ENCODE assay signal across 20 cellular contexts in genomic region chr2:128185576-128185975, GRCh38.
DNase-seq lines count a peak whose midpoint lies in the region; ATAC-seq and TF ChIP-seq lines count a peak whose summit lies in the region.
"Had no signal": no experiment of that assay in that cellular context is flagged by ENCODE, and none has a peak within 500 bp of the region (broad histone marks: within the 10 kb centered on the region; RNA-seq: fewer than 3 reads in every experiment).

No MANE protein-coding gene starts in this region.

- H3K4me3 ChIP-seq in ACC112 (ENCODE audit: low read depth, low read length) (no peak overlapping the region), esophagus muscularis mucosa (no peak overlapping the region), sigmoid colon (no peak overlapping the region), PC-9 (no peak overlapping the region)
- H3K4me3 ChIP-seq: BLaER1 had no signal

- no peaks in the 10 kb centered on the region for H3K9me2 ChIP-seq in PC-9 (ENCODE audit: insufficient read depth)

- BruUV-seq in PC-9 (replicated peaks; lab: Mats Ljungman, UMichigan), result no TSS peak

- peak overlapping the region; percentile 25; the same call in 1 of the 2 replicates for H3K27ac ChIP-seq in ACC112 (ENCODE audit: low read depth, low read length)
- peak overlapping the region; percentile 41 to 64 (median 56) for H3K27ac ChIP-seq in esophagus muscularis mucosa (replicated peaks in 1 of 4)
- H3K27ac ChIP-seq in sigmoid colon, result peak overlapping the region; percentile 39 to 82 (median 64)
- no peak overlapping the region for H3K27ac ChIP-seq in PC-9
- H3K27ac ChIP-seq: BLaER1 had no signal

- peaks cover 80% of the 10 kb centered on the region for H3K36me3 Mint-ChIP-seq in effector memory CD8-positive, alpha-beta T cell (ENCODE audit: insufficient read depth)
- peaks cover 95% of the 10 kb centered on the region for H3K36me3 Mint-ChIP-seq in activated T-cell treated with anti-CD3 and anti-CD28 coated beads, Interleukin-2, amount 50 U/mL, for 24 hours (ENCODE audit: low read depth)

- H2AFZ ChIP-seq in ACC112 (ENCODE audit: low read length, unreplicated experiment) (no peak overlapping the region), PC-9 (no peak overlapping the region)

- no peaks in the 10 kb centered on the region for H3K27me3 Mint-ChIP-seq in effector memory CD8-positive, alpha-beta T cell
- no peaks in the 10 kb centered on the region for H3K27me3 Mint-ChIP-seq in activated T-cell treated with anti-CD3 and anti-CD28 coated beads, Interleukin-2, amount 50 U/mL, for 24 hours
- H3K27me3 Mint-ChIP-seq: CD4-positive, CD25-positive, alpha-beta regulatory T cell had no signal

- no peaks in the 10 kb centered on the region for H3K4me1 Mint-ChIP-seq in effector memory CD8-positive, alpha-beta T cell (ENCODE audit: low read depth in 2 of 2)
- H3K4me1 Mint-ChIP-seq in activated T-cell treated with anti-CD3 and anti-CD28 coated beads, Interleukin-2, amount 50 U/mL, for 24 hours (ENCODE audit: low read depth), result no peaks in the 10 kb centered on the region
- H3K4me1 Mint-ChIP-seq: CD4-positive, CD25-positive, alpha-beta regulatory T cell had no signal

- H3K27me3 ChIP-seq in ACC112 (ENCODE audit: insufficient read depth, low read length) (no peaks in the 10 kb centered on the region), esophagus muscularis mucosa (no peaks in the 10 kb centered on the region), sigmoid colon (no peaks in the 10 kb centered on the region), PC-9 (ENCODE audit: insufficient read depth, low read depth) (no peaks in the 10 kb centered on the region)
- H3K27me3 ChIP-seq: BLaER1 had no signal

- H3F3A ChIP-seq in PC-9 (ENCODE audit: insufficient read depth, low read depth), result no peaks in the 10 kb centered on the region

- H3K79me2 ChIP-seq in ACC112 (ENCODE audit: control insufficient read depth, insufficient read depth, low read length, unreplicated experiment) (peaks cover 3% of the 10 kb centered on the region), PC-9 (ENCODE audit: low read depth) (no peaks in the 10 kb centered on the region)

- intact Hi-C loops in esophagus muscularis mucosa (cut with DNase I) (no loop called here), left ventricle myocardium superior (cut with micrococcal nuclease) (no loop called here), sigmoid colon (cut with DNase I) (no loop called here), PC-9 (cut with micrococcal nuclease; ENCODE audit: unreplicated experiment) (no loop called here)

- H3K36me3 ChIP-seq in ACC112 (ENCODE audit: insufficient read depth, low read length) (peaks cover 35% of the 10 kb centered on the region), esophagus muscularis mucosa (peaks cover 25 to 68% (median 38%) of the 10 kb centered on the region in 4 donors), sigmoid colon (peaks cover 0 to 57% (median 26%) of the 10 kb centered on the region in 4 donors), PC-9 (ENCODE audit: low read depth) (peaks cover 47% of the 10 kb centered on the region)

- TF ChIP-seq EP300 in esophagus muscularis mucosa (IDR thresholded peaks at IDR 0.05) (no peak), sigmoid colon (IDR thresholded peaks at IDR 0.05) (peak in 3 of 4 donors; percentile 60 to 86 (median 82))

- H3K9me3 ChIP-seq in esophagus muscularis mucosa, result no peaks in the 10 kb centered on the region
- no peaks in the 10 kb centered on the region for H3K9me3 ChIP-seq in sigmoid colon
- H3K9me3 ChIP-seq in PC-9 (ENCODE audit: insufficient read depth, low read depth), result no peaks in the 10 kb centered on the region
- H3K9me3 ChIP-seq: BLaER1 had no signal

- H3K9me3 Mint-ChIP-seq in effector memory CD8-positive, alpha-beta T cell, result no peaks in the 10 kb centered on the region
- no peaks in the 10 kb centered on the region for H3K9me3 Mint-ChIP-seq in activated T-cell treated with anti-CD3 and anti-CD28 coated beads, Interleukin-2, amount 50 U/mL, for 24 hours
- H3K9me3 Mint-ChIP-seq: CD4-positive, CD25-positive, alpha-beta regulatory T cell had no signal

- no peak for DNase-seq in esophagus muscularis mucosa (ENCODE audit: extremely low spot score)
- no peak for DNase-seq in left ventricle myocardium superior
- no peak for DNase-seq in sigmoid colon
- no peak for DNase-seq in effector memory CD8-positive, alpha-beta T cell
- DNase-seq in PC-9, result no peak
- no peak for DNase-seq in activated T-cell treated with anti-CD3 and anti-CD28 coated beads, Interleukin-2, amount 50 U/mL, for 24 hours
- DNase-seq: CD4-positive, CD25-positive, alpha-beta regulatory T cell; DMS153; DND-41; HCEC 1CT; NCI-H1048; NCI-H1417; NCI-H1694; NCI-H2029 treated with DMSO at 0.1 percent for 48 hours; NCI-H446 treated with DMSO at 0.1 percent for 48 hours; NCI-H526 treated with DMSO at 0.1 percent for 48 hours; RPMI8226; SHP77 treated with DMSO at 0.1 percent for 48 hours had no signal

- WGBS in esophagus muscularis mucosa, result 64% methylated on average over 6 of the region's 6 CpGs
- 91 to 94% methylated on average over 6 of the region's 6 CpGs for WGBS in sigmoid colon, 2 donors

- POLR2A ChIA-PET in PC-9 (lab: Charles Lee; ENCODE audit: unreplicated experiment), result no interaction called here

- no peak overlapping the region for H3K4me3 Mint-ChIP-seq in effector memory CD8-positive, alpha-beta T cell
- H3K4me3 Mint-ChIP-seq in activated T-cell treated with anti-CD3 and anti-CD28 coated beads, Interleukin-2, amount 50 U/mL, for 24 hours, result no peak overlapping the region
- H3K4me3 Mint-ChIP-seq: CD4-positive, CD25-positive, alpha-beta regulatory T cell had no signal

- H4K20me1 ChIP-seq in PC-9 (ENCODE audit: insufficient read depth), result no peaks in the 10 kb centered on the region; the same call in 1 of the 2 replicates
- H4K20me1 ChIP-seq: BLaER1 had no signal

- no peak for TF ChIP-seq POLR2A in esophagus muscularis mucosa (IDR thresholded peaks at IDR 0.05; ENCODE audit: low read depth)
- no peak for TF ChIP-seq POLR2A in sigmoid colon (IDR thresholded peaks at IDR 0.05)

- CTCF ChIA-PET in PC-9 (lab: Charles Lee), result no interaction called here

- ATAC-seq in left ventricle myocardium superior, result peak; percentile 84
- ATAC-seq in effector memory CD8-positive, alpha-beta T cell (replicated peaks), result no peak

- TF ChIP-seq CTCF in esophagus muscularis mucosa (IDR thresholded peaks at IDR 0.05), result no peak
- TF ChIP-seq CTCF in sigmoid colon (IDR thresholded peaks at IDR 0.05), result no peak
- no peak for TF ChIP-seq CTCF in PC-9 (conservative IDR thresholded peaks at IDR 0.05)

- H3K4me1 ChIP-seq in ACC112 (ENCODE audit: control insufficient read depth, insufficient read depth, low read length, unreplicated experiment) (peaks cover 6% of the 10 kb centered on the region), esophagus muscularis mucosa (peaks cover 5 to 36% (median 29%) of the 10 kb centered on the region in 4 donors), sigmoid colon (peaks cover 0 to 40% (median 34%) of the 10 kb centered on the region in 4 donors), PC-9 (replicated peaks; ENCODE audit: insufficient read depth) (peaks cover 10% of the 10 kb centered on the region)

- no peak overlapping the region for H3K4me2 ChIP-seq in PC-9
- H3K4me2 ChIP-seq: BLaER1 had no signal

- H3K27ac Mint-ChIP-seq in effector memory CD8-positive, alpha-beta T cell, result no peak overlapping the region
- no peak overlapping the region for H3K27ac Mint-ChIP-seq in activated T-cell treated with anti-CD3 and anti-CD28 coated beads, Interleukin-2, amount 50 U/mL, for 24 hours
